22 cellular contexts compared by ENCODE assay signal in genomic region chr3:24688446-24689148, GRCh38.
DNase-seq lines count a peak whose midpoint lies in the region; ATAC-seq, FAIRE-seq and TF ChIP-seq lines count a peak whose summit lies in the region.
"Had no signal": no experiment of that assay in that cellular context is flagged by ENCODE, and none has a peak within 500 bp of the region (broad histone marks: within the 10 kb centered on the region; RNA-seq: fewer than 3 reads in every experiment).

No MANE protein-coding gene starts in this region.

- H3K27me3 ChIP-seq in HUES6 (ENCODE audit: control insufficient read depth, insufficient read depth, low read length): no peaks in the 10 kb centered on the region
- no peaks in the 10 kb centered on the region for H3K27me3 ChIP-seq in brain microvascular endothelial cell (replicated peaks)
- no peaks in the 10 kb centered on the region for H3K27me3 ChIP-seq in kidney epithelial cell (ENCODE audit: control insufficient read depth, insufficient read depth, low read length)
- H3K27me3 ChIP-seq: gastroesophageal sphincter, spleen had no signal

- TF ChIP-seq POLR2A in A549 (IDR thresholded peaks at IDR 0.05; ENCODE audit: low read length): no peak

- no peak for TF ChIP-seq RAD21 in A549 (conservative IDR thresholded peaks at IDR 0.05 in 1 of 2, IDR thresholded peaks at IDR 0.05 in 1 of 2)

- peak; percentile 43 for FAIRE-seq in A549 (lab: Jason Lieb, UNC)
- FAIRE-seq: A204.1, TTC549 had no signal

- DNase-seq in A549 (ENCODE audit: low read depth in 1 of 2, low spot score in 1 of 2) (peak in 1 of 2 experiments; percentile 58), brain microvascular endothelial cell (peak; percentile 76), kidney epithelial cell (ENCODE audit: low read depth) (peak; percentile 34), cerebellum (ENCODE audit: low spot score) (no peak), NCI-H2029 (lab: John Stamatoyannopoulos, UW) (no peak), AG20443 (ENCODE audit: low spot score) (no peak)
- DNase-seq: activated CD4-positive, alpha-beta T cell treated with anti-CD3 and anti-CD28 coated beads for 4 hours; GDM1; MV-4-11; naive B cell; NCI-H187; RPMI8226; spleen; stimulated activated CD8-positive, alpha-beta memory T cell treated with anti-CD3 and anti-CD28 coated beads, Interleukin-4, amount 100 ng/mL, for 48 hours; SW 1271 had no signal

- no peaks in the 10 kb centered on the region for H3K36me3 ChIP-seq in HUES6 (ENCODE audit: control insufficient read depth, insufficient read depth, low read length)
- no peaks in the 10 kb centered on the region for H3K36me3 ChIP-seq in brain microvascular endothelial cell (replicated peaks)
- H3K36me3 ChIP-seq in kidney epithelial cell (ENCODE audit: control insufficient read depth, insufficient read depth, low read length): no peaks in the 10 kb centered on the region
- H3K36me3 ChIP-seq: gastroesophageal sphincter, spleen had no signal

- POLR2A ChIA-PET in A549 (lab: Yijun Ruan, JAX): no interaction called here

- 23% methylated on average over 2 of the region's 2 CpGs for WGBS in A549 (ENCODE audit: missing lambda C conversion rate)

- TF ChIP-seq CTCF in A549 (IDR thresholded peaks at IDR 0.05) (no peak), brain microvascular endothelial cell (IDR thresholded peaks at IDR 0.05; ENCODE audit: low read depth, low read length, missing control alignments) (no peak), kidney epithelial cell (IDR thresholded peaks at IDR 0.05; ENCODE audit: insufficient read depth, low read length, poor library complexity, severe bottlenecking) (no peak)

- H3K4me1 ChIP-seq in A549: peaks cover 17% of the 10 kb centered on the region
- H3K4me1 ChIP-seq in HUES6 (ENCODE audit: control insufficient read depth, insufficient read depth, low read length): peaks cover 22% of the 10 kb centered on the region

- no peak for TF ChIP-seq EP300 in A549 (IDR thresholded peaks at IDR 0.05)

- H3K4me3 ChIP-seq in A549 (no peak overlapping the region), HUES6 (ENCODE audit: low read depth, low read length) (no peak overlapping the region), brain microvascular endothelial cell (ENCODE audit: low read depth, low read length) (no peak overlapping the region), kidney epithelial cell (ENCODE audit: low read depth, low read length) (no peak overlapping the region)
- H3K4me3 ChIP-seq: gastroesophageal sphincter, spleen had no signal

- CTCF ChIA-PET in A549 (lab: Yijun Ruan, JAX): interaction anchor here (1.1 to 2.0 kb wide), 3 partner anchors 9 to 690 kb away, joined by 3 to 10 read pairs (median 4); no protein-coding TSS in a partner anchor

- in situ Hi-C loops in brain microvascular endothelial cell (cut with HindIII; ENCODE audit: low pct_ligation_motif_present, low sequenced_read_pairs): loop anchor here (25.0 kb wide), 1 partner anchor 426 kb away; no protein-coding TSS in a partner anchor

- H3K27ac ChIP-seq in A549: peak overlapping the region in 1 of 2 experiments; percentile 58; a peak in 1 of 6 replicates
- H3K27ac ChIP-seq in HUES6 (ENCODE audit: low read depth, low read length): 0 out of 2 replicates have a peak overlapping the region, but pooled peaks have one; percentile 17
- H3K27ac ChIP-seq in brain microvascular endothelial cell: no peak overlapping the region
- H3K27ac ChIP-seq: epithelial cell of prostate, spleen had no signal

- peak overlapping the region; percentile 35 for H3K4me2 ChIP-seq in A549

- no peak overlapping the region for H3K9ac ChIP-seq in HUES6 (ENCODE audit: low read length)

- H3K9me3 ChIP-seq in A549 (no peaks in the 10 kb centered on the region), HUES6 (ENCODE audit: control insufficient read depth, insufficient read depth, low read depth, low read length) (0 out of 2 replicates have a peak, but pooled peaks cover 3% of the 10 kb centered on the region)
- H3K9me3 ChIP-seq: gastroesophageal sphincter, spleen had no signal

- ATAC-seq in A549 (peak; percentile 86 to 92; a peak in 5 of 6 replicates), GM19328 (IDR thresholded peaks at IDR 0.05; ENCODE audit: unreplicated experiment) (no peak)
- ATAC-seq: gastroesophageal sphincter, HCT116 had no signal

TF ChIP-seq in A549, 52 proteins besides CTCF, POLR2A, EP300 and RAD21:
- TF ChIP-seq JUNB (IDR thresholded peaks at IDR 0.05) (0 out of 2 replicates have a peak, but pooled peaks have one; percentile 21), FOSL2 (IDR thresholded peaks at IDR 0.05) (0 out of 2 replicates have a peak, but pooled peaks have one; percentile 6), FOSL2 (CRISPR knock-in tag; IDR thresholded peaks at IDR 0.05) (peak; percentile 47; the same call in 1 of the 2 replicates), MYC (IDR thresholded peaks at IDR 0.05; ENCODE audit: borderline replicate concordance, low read length) (no peak)
TF ChIP-seq in A549: peak in this region for 2.

Comparison
In these comparisons a context has a peak if more than half of its experiments do, and no peak if none do; other contexts are left out.
1. DNase-seq: peak in brain microvascular endothelial cell (single experiment) and kidney epithelial cell (single experiment); none in cerebellum (single experiment), NCI-H2029 (single experiment) and AG20443 (single experiment).